ENCODE assay signal across 8 cellular contexts in genomic region chr17:28571255-28572122, GRCh38. TPM values are rescaled to one million over a fixed set of nuclear protein-coding genes. Genes with fewer than 3 reads are reported as not detected.
A peak's percentile ranks its signal among the peaks of the same experiment; 100 is the strongest.
DNase-seq lines count a peak whose midpoint lies in the region; ATAC-seq and TF ChIP-seq lines count a peak whose summit lies in the region.

TSS of gene PIGS (minus strand) at chr17:28571524. CDS start at chr17:28571496, 28 bp downstream.

- no peaks in the 10 kb centered on the region for H3K9me3 Mint-ChIP-seq in activated CD8-positive, alpha-beta T cell treated with anti-CD3 and anti-CD28 coated beads for 36 hours

- H3K4me3 ChIP-seq in duodenal mucosa (ENCODE audit: low read depth in 1 of 2, low read length in 2 of 2) (peak within 1 kb of the TSS; percentile 81 to 98), lower leg skin (ENCODE audit: low read depth, poor library complexity, severe bottlenecking) (peak within 1 kb of the TSS; percentile 94)

- 1% methylated on average over 40 to 57 of the region's 57 CpGs for WGBS in lower leg skin, 2 donors

- intact Hi-C loops in activated CD8-positive, alpha-beta T cell treated with anti-CD3 and anti-CD28 coated beads for 36 hours (cut with micrococcal nuclease): no loop called here
- intact Hi-C loops in lower leg skin (cut with DNase I; ENCODE audit: low total_unique reads): no loop called here

- H3K36me3 ChIP-seq in duodenal mucosa (ENCODE audit: control insufficient read depth in 1 of 2, insufficient read depth in 2 of 2, low read length in 2 of 2): peaks cover 0 to 2% of the 10 kb centered on the region in 2 donors

- peak within 1 kb of the TSS; percentile 17 for H3K27ac ChIP-seq in duodenal mucosa (ENCODE audit: low read depth, low read length)

- POLR2A ChIA-PET in activated CD8-positive, alpha-beta T cell treated with anti-CD3 and anti-CD28 coated beads for 36 hours (lab: Charles Lee): interaction anchor here (0.8 to 4.6 kb wide), 11 partner anchors 7 to 90 kb away, joined by 3 to 22 read pairs (median 5); partner anchors contain the start of genes BLTP2, SDF2 and SUPT6H

- no peaks in the 10 kb centered on the region for H3K27me3 Mint-ChIP-seq in activated CD8-positive, alpha-beta T cell treated with anti-CD3 and anti-CD28 coated beads for 36 hours

- peak in 1 of 2 donors; percentile 3 for TF ChIP-seq POLR2A in lower leg skin (IDR thresholded peaks at IDR 0.05)

- CTCF ChIA-PET in activated CD8-positive, alpha-beta T cell treated with anti-CD3 and anti-CD28 coated beads for 36 hours (lab: Charles Lee): interaction anchor here (0.6 to 4.0 kb wide), 11 partner anchors 10 to 156 kb away, joined by 3 to 31 read pairs (median 4); no protein-coding TSS in a partner anchor

- H3K27ac Mint-ChIP-seq in activated CD8-positive, alpha-beta T cell treated with anti-CD3 and anti-CD28 coated beads for 36 hours: peak within 1 kb of the TSS; percentile 93

- ATAC-seq in GM19438 (IDR thresholded peaks at IDR 0.05; ENCODE audit: low read depth, unreplicated experiment): peak; percentile 79
- ATAC-seq in activated CD8-positive, alpha-beta T cell treated with anti-CD3 and anti-CD28 coated beads for 36 hours: peak; percentile 98

- H3K9me3 ChIP-seq in duodenal mucosa (ENCODE audit: control insufficient read depth in 1 of 2, low read length in 2 of 2): no peaks in the 10 kb centered on the region

- H3K4me1 ChIP-seq in duodenal mucosa (ENCODE audit: control insufficient read depth in 1 of 2, insufficient read depth in 2 of 2, low read length in 2 of 2): peaks cover 24 to 26% of the 10 kb centered on the region in 2 donors

- TF ChIP-seq CTCF in activated CD8-positive, alpha-beta T cell treated with anti-CD3 and anti-CD28 coated beads for 36 hours (IDR thresholded peaks at IDR 0.05): no peak
- TF ChIP-seq CTCF in lower leg skin (IDR thresholded peaks at IDR 0.05): no peak

- DNase-seq in CD1c-positive myeloid dendritic cell (ENCODE audit: extremely low spot score) (peak; percentile 97), HK-2 (ENCODE audit: unreplicated experiment) (peak; percentile 96), NCI-H82 treated with DMSO at 0.1 percent for 48 hours (lab: John Stamatoyannopoulos, UW; ENCODE audit: unreplicated experiment) (peak; percentile 86), lower leg skin (ENCODE audit: low spot score in 2 of 2) (peak; percentile 93 to 99)
- DNase-seq in activated CD8-positive, alpha-beta T cell treated with anti-CD3 and anti-CD28 coated beads for 36 hours: peak; percentile 95
- peak; percentile 87 to 90 for DNase-seq in stimulated activated CD4-positive, alpha-beta T cell treated with anti-CD3 and anti-CD28 coated beads, Interleukin-4, amount 100 ng/mL, for 4 hours

- peaks cover 48% of the 10 kb centered on the region for H3K4me1 Mint-ChIP-seq in activated CD8-positive, alpha-beta T cell treated with anti-CD3 and anti-CD28 coated beads for 36 hours (ENCODE audit: low read depth)

- peak within 1 kb of the TSS; percentile 77 to 92 for H3K9ac ChIP-seq in duodenal mucosa (ENCODE audit: low read depth in 1 of 2, low read length in 2 of 2)

- peaks cover 42% of the 10 kb centered on the region for H3K36me3 Mint-ChIP-seq in activated CD8-positive, alpha-beta T cell treated with anti-CD3 and anti-CD28 coated beads for 36 hours (ENCODE audit: low read depth)

- peak within 1 kb of the TSS; percentile 89 for H3K4me3 Mint-ChIP-seq in activated CD8-positive, alpha-beta T cell treated with anti-CD3 and anti-CD28 coated beads for 36 hours

- H3K27me3 ChIP-seq in duodenal mucosa (ENCODE audit: control insufficient read depth in 1 of 2, insufficient read depth in 2 of 2, low read length in 2 of 2): no peaks in the 10 kb centered on the region

RNA-seq across cellular contexts. Expression of gene PIGS, which starts in this region (rescaled TPM):
- total RNA-seq in activated CD8-positive, alpha-beta T cell treated with anti-CD3 and anti-CD28 coated beads for 36 hours: 10 to 100 TPM; 33.8 to 36.9 TPM
- total RNA-seq in lower leg skin: 10 to 100 TPM; 57.6 to 84.0 (median 75.1) TPM

Comparison
In these comparisons a context has a peak if more than half of its experiments do, and no peak if none do; other contexts are left out.
1. Peak in every context shown above with its lines: DNase-seq, ATAC-seq, H3K4me3 ChIP-seq and H3K27ac ChIP-seq.